ENCODE assay signal across 8 cellular contexts in the genomic region with DNA sequence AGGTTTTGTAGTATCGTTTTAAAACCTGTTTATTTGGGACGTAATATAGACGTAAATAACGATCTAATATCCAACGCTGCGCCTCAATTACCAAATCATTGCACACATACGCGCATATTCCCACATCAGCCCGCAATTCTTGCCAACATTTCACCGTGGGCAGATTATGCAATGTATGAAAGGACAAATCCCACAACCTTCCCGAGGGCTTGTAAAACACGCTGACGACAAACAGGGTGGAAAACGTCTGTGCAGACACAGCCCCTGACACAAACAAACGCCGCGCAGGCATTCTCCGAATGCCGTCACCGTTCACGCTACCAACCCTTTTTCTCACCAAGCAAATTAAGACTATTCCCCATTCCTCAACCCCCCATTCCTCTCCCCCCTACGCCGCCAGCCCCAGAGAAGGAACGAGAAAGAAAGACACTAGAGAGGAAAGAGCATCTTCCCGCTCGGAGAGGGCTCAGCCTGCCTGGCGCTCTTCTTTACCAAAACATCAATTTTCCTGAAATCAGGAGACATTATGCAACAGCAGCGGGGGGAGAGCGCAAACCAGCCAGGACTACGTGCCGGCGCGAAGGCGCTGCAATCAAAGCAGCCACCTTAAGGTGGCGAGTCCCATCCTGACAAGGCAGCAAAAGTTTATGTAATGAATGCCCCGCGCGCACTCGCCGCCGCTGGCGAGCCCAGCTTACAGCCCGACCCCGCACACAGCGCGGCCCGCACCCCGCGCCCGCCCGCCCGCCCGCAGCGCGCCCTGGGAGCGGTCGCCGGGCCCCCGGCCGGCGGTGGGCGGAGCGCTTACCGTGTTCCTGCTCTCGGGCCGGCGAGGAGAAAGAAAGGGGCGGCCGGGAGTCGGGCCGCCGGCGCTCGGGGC. TPM values are rescaled to one million over a fixed set of nuclear protein-coding genes. Genes with fewer than 3 reads are reported as not detected.
DNase-seq lines count a peak whose midpoint lies in the region; ATAC-seq lines count a peak whose summit lies in the region.

No MANE protein-coding gene starts in this region.

- ATAC-seq in GM21529 (IDR thresholded peaks at IDR 0.05; ENCODE audit: unreplicated experiment), result peak; percentile 41

- no peaks in the 10 kb centered on the region for H3K36me3 Mint-ChIP-seq in IgD-negative memory B cell

- no peaks in the 10 kb centered on the region for H3K9me3 Mint-ChIP-seq in IgD-negative memory B cell

- peak overlapping the region; percentile 88 to 98 (median 96) for H3K4me3 Mint-ChIP-seq in IgD-negative memory B cell

- peaks cover 18 to 40% (median 35%) of the 10 kb centered on the region in 3 donors for H3K4me1 Mint-ChIP-seq in IgD-negative memory B cell

- H3K27ac Mint-ChIP-seq in IgD-negative memory B cell, result peak overlapping the region; percentile 91 to 96 (median 91)

- DNase-seq in Daoy (ENCODE audit: low read depth), result peak; percentile 83
- peak; percentile 24 to 85 (median 46) for DNase-seq in T-helper 2 cell
- DNase-seq in astrocyte of the hippocampus (ENCODE audit: low read depth, low spot score), result peak; percentile 86
- DNase-seq in hypothalamus (lab: John Stamatoyannopoulos, UW), result peak in 36 of 51 donors; percentile 14 to 88 (median 42)
- DNase-seq in retina, result peak; percentile 83
- no peak for DNase-seq in GDM1 (lab: John Stamatoyannopoulos, UW)

- peaks cover 33% of the 10 kb centered on the region for H3K27me3 Mint-ChIP-seq in IgD-negative memory B cell

RNA-seq across cellular contexts. Expression of a gene that starts 0.6 kb away (rescaled TPM):
- total RNA-seq in Daoy (2014; rRNA removed; shearing (Covaris generic)), result 10.3 and 10.4 TPM in 2 replicates
- 3.1 TPM for polyA plus RNA-seq in IgD-negative memory B cell
